20 cellular contexts compared by ENCODE assay signal in the genomic region with DNA sequence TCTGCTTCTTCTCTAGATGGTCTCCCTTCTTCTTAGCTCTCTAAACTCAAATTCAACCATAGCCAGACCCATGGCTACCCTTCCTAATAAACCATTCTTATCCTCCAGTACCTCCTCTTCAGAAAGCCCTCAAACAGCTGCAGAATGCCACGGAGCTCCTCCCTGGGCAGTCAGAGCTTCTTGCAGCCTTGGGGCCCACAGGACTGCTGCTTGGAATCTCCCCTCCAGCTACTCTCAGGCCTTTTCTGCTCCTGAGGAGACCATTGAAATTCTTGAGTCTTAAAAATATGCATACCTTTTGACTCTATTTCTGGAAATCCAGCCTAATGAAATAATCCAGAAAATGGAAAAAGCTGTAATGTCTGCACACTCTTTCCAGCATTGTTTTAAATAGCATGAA.
"Had no signal": no experiment of that assay in that cellular context is flagged by ENCODE, and none has a peak within 500 bp of the region (broad histone marks: within the 10 kb centered on the region; RNA-seq: fewer than 3 reads in every experiment).

No MANE protein-coding gene starts in this region.

- H3K9me3 Mint-ChIP-seq: activated naive CD4-positive, alpha-beta T cell treated with anti-CD3 and anti-CD28 coated beads for 36 hours; activated T-cell treated with anti-CD3 and anti-CD28 coated beads, Interleukin-2, amount 50 U/mL, for 24 hours; activated T-helper 2 cell treated with anti-CD3 and anti-CD28 coated beads, Interferon-gamma antibody, Interleukin-2, Interleukin-4, amounts not matched to agents 10 μg/mL and 5 μg/mL and 100 μg/mL, durations not matched to agents 14 hours and 24 hours and 36 hours; central memory CD8-positive, alpha-beta T cell; effector memory CD8-positive, alpha-beta T cell had no signal

- H3K4me3 ChIP-seq: prostate gland, uterus had no signal

- H3K9me3 ChIP-seq: prostate gland, uterus had no signal

- DNase-seq: activated CD4-positive, alpha-beta T cell treated with anti-CD3 and anti-CD28 coated beads for 1 hour; activated CD8-positive, alpha-beta memory T cell treated with anti-CD3 and anti-CD28 coated beads for 24 hours; activated CD8-positive, alpha-beta memory T cell treated with anti-CD3 and anti-CD28 coated beads, Interleukin-2, amount 50 U/mL, for 4 hours; activated naive CD4-positive, alpha-beta T cell treated with anti-CD3 and anti-CD28 coated beads for 36 hours; activated T-cell treated with anti-CD3 and anti-CD28 coated beads, Interleukin-2, amount 50 U/mL, for 24 hours; brain microvascular endothelial cell; effector memory CD8-positive, alpha-beta T cell; foreskin melanocyte; kidney; mammary epithelial cell; stimulated activated CD4-positive, alpha-beta T cell treated with anti-CD3 and anti-CD28 coated beads, Interleukin-4, amount 100 ng/mL, for 24 hours; stimulated activated naive CD8-positive, alpha-beta T cell treated with anti-CD3 and anti-CD28 coated beads, Interleukin-15, Interleukin-2, amounts not matched to agents 100 U/mL and 50 U/mL, for 24 hours; uterus; WERI-Rb-1 had no signal

- H3K36me3 ChIP-seq: brain microvascular endothelial cell, prostate gland, uterus, WERI-Rb-1 had no signal

- H3K4me1 Mint-ChIP-seq: central memory CD8-positive, alpha-beta T cell had no signal

- H3K27me3 ChIP-seq: uterus had no signal

- H3K4me1 ChIP-seq: prostate gland, uterus had no signal

- ATAC-seq: effector memory CD8-positive, alpha-beta T cell; esophagus mucosa; left lobe of liver; SK-N-SH treated with all-trans-retinoic acid at 6 μM for 48 hours; stimulated activated naive CD8-positive, alpha-beta T cell treated with anti-CD3 and anti-CD28 coated beads, Interleukin-15, Interleukin-2, amounts not matched to agents 100 U/mL and 50 U/mL, for 24 hours had no signal

- H3K27ac Mint-ChIP-seq: activated naive CD4-positive, alpha-beta T cell treated with anti-CD3 and anti-CD28 coated beads for 36 hours; activated T-cell treated with anti-CD3 and anti-CD28 coated beads, Interleukin-2, amount 50 U/mL, for 24 hours; activated T-helper 2 cell treated with anti-CD3 and anti-CD28 coated beads, Interferon-gamma antibody, Interleukin-2, Interleukin-4, amounts not matched to agents 10 μg/mL and 5 μg/mL and 100 μg/mL, durations not matched to agents 14 hours and 24 hours and 36 hours; effector memory CD8-positive, alpha-beta T cell had no signal

- H3K4me3 Mint-ChIP-seq: activated naive CD4-positive, alpha-beta T cell treated with anti-CD3 and anti-CD28 coated beads for 36 hours; activated T-cell treated with anti-CD3 and anti-CD28 coated beads, Interleukin-2, amount 50 U/mL, for 24 hours; central memory CD8-positive, alpha-beta T cell; effector memory CD8-positive, alpha-beta T cell had no signal

- H3K27ac ChIP-seq: brain microvascular endothelial cell, prostate gland, uterus, WERI-Rb-1 had no signal
